Comparison of ENCODE assay signal across 9 cellular contexts in genomic region chr14:24094839-24095195, GRCh38. TPM values are rescaled to one million over a fixed set of nuclear protein-coding genes. Genes with fewer than 3 reads are reported as not detected.
DNase-seq lines count a peak whose midpoint lies in the region; ATAC-seq, FAIRE-seq and TF ChIP-seq lines count a peak whose summit lies in the region.
"Had no signal": no experiment of that assay in that cellular context is flagged by ENCODE, and none has a peak within 500 bp of the region (broad histone marks: within the 10 kb centered on the region; RNA-seq: fewer than 3 reads in every experiment).

No MANE protein-coding gene starts in this region.

- no peaks in the 10 kb centered on the region for H3K9me3 Mint-ChIP-seq in CD8-positive, alpha-beta memory T cell

- peaks cover 28 to 34% (median 33%) of the 10 kb centered on the region in 3 donors for H3K4me1 Mint-ChIP-seq in CD8-positive, alpha-beta memory T cell

- H3K36me3 ChIP-seq in CD8-positive, alpha-beta memory T cell (ENCODE audit: insufficient read depth, low read length): no peaks in the 10 kb centered on the region
- H3K36me3 ChIP-seq in KOPT-K1 (ENCODE audit: insufficient read depth, low read length) (no peaks in the 10 kb centered on the region; the same call in 1 of the 2 replicates), brain microvascular endothelial cell (replicated peaks) (no peaks in the 10 kb centered on the region), mesenchymal stem cell (ENCODE audit: control insufficient read depth in 1 of 2, insufficient read depth in 2 of 2, low read depth in 1 of 2, low read length in 2 of 2) (peaks cover 6 to 22% of the 10 kb centered on the region in 2 experiments)

- H2BK12ac ChIP-seq in mesenchymal stem cell (ENCODE audit: low read length in 2 of 2): peak overlapping the region; percentile 7 to 31

- no peak for TF ChIP-seq CTCF in brain microvascular endothelial cell (IDR thresholded peaks at IDR 0.05; ENCODE audit: low read depth, low read length, missing control alignments)

- H3K18ac ChIP-seq in mesenchymal stem cell (ENCODE audit: low read depth in 1 of 2, low read length in 2 of 2): peak overlapping the region; percentile 92 to 97

- H3K27me3 ChIP-seq in CD8-positive, alpha-beta memory T cell (ENCODE audit: insufficient read depth, low read length, poor library complexity, severe bottlenecking): no peaks in the 10 kb centered on the region
- no peaks in the 10 kb centered on the region for H3K27me3 ChIP-seq in brain microvascular endothelial cell (replicated peaks)
- no peaks in the 10 kb centered on the region for H3K27me3 ChIP-seq in mesenchymal stem cell (ENCODE audit: control insufficient read depth in 1 of 2, insufficient read depth in 1 of 2, low read length in 2 of 2)

- peaks cover 0 to 27% (median 4%) of the 10 kb centered on the region in 3 donors for H3K36me3 Mint-ChIP-seq in CD8-positive, alpha-beta memory T cell

- H3K4me1 ChIP-seq in CD8-positive, alpha-beta memory T cell (ENCODE audit: insufficient read depth, low read length): peaks cover 16% of the 10 kb centered on the region
- H3K4me1 ChIP-seq in mesenchymal stem cell (ENCODE audit: control insufficient read depth, insufficient read depth, low read depth, low read length): peaks cover 14% of the 10 kb centered on the region

- no peak overlapping the region for H2BK120ac ChIP-seq in mesenchymal stem cell (ENCODE audit: low read depth, low read length)

- H3K27ac Mint-ChIP-seq in CD8-positive, alpha-beta memory T cell: peak overlapping the region; percentile 65 to 98 (median 95)

- no peak for ATAC-seq in HG03378 (IDR thresholded peaks at IDR 0.05; ENCODE audit: unreplicated experiment)
- ATAC-seq in GM21576 (IDR thresholded peaks at IDR 0.05; ENCODE audit: unreplicated experiment): no peak

- 3% methylated on average over 13 of the region's 13 CpGs for WGBS in mesenchymal stem cell

- peak overlapping the region; percentile 65 for H4K8ac ChIP-seq in mesenchymal stem cell (ENCODE audit: low read length)

- H3K4me3 Mint-ChIP-seq in CD8-positive, alpha-beta memory T cell: peak overlapping the region; percentile 93 to 99 (median 97)

- POLR2A ChIA-PET in CD8-positive, alpha-beta memory T cell (lab: Charles Lee): interaction anchor here (1.4 to 4.9 kb wide), 3 partner anchors 15 to 118 kb away, joined by 5 to 29 read pairs (median 26); partner anchors contain the start of genes CHMP4A, DCAF11 and NRL

- no peak overlapping the region for H2BK15ac ChIP-seq in mesenchymal stem cell (ENCODE audit: low read depth, poor library complexity, severe bottlenecking)

- no peak overlapping the region for H2BK5ac ChIP-seq in mesenchymal stem cell (ENCODE audit: low read depth, low read length, poor library complexity, severe bottlenecking)

- in situ Hi-C loops in brain microvascular endothelial cell (cut with HindIII; ENCODE audit: low pct_ligation_motif_present, low sequenced_read_pairs): no loop called here

- CTCF ChIA-PET in CD8-positive, alpha-beta memory T cell (lab: Charles Lee): interaction anchor here (0.6 to 12.1 kb wide), 5 partner anchors 11 to 148 kb away, joined by 3 to 185 read pairs (median 4); partner anchors contain the start of gene TINF2

- H3K9me3 ChIP-seq in CD8-positive, alpha-beta memory T cell (ENCODE audit: low read length): no peaks in the 10 kb centered on the region
- H3K9me3 ChIP-seq in KOPT-K1 (ENCODE audit: insufficient read depth, low read length, poor library complexity, severe bottlenecking) (no peaks in the 10 kb centered on the region), mesenchymal stem cell (ENCODE audit: control insufficient read depth, low read length) (no peaks in the 10 kb centered on the region)

- H3K9ac ChIP-seq in mesenchymal stem cell (ENCODE audit: low read length): peak overlapping the region; percentile 88

- no peaks in the 10 kb centered on the region for H3K27me3 Mint-ChIP-seq in CD8-positive, alpha-beta memory T cell

- H3K4me2 ChIP-seq in mesenchymal stem cell (ENCODE audit: low read length, poor library complexity, severe bottlenecking): peak overlapping the region; percentile 94

- DNase-seq in CD8-positive, alpha-beta memory T cell: no peak
- DNase-seq in brain microvascular endothelial cell (no peak), mesenchymal stem cell (no peak), urothelium cell line (ENCODE audit: low spot score) (peak; percentile 25), NCI-H1417 (lab: John Stamatoyannopoulos, UW) (no peak)

- peak overlapping the region in 1 of 2 experiments; percentile 92 for H3K14ac ChIP-seq in mesenchymal stem cell (ENCODE audit: low read length in 2 of 2)

- H3K4me3 ChIP-seq in CD8-positive, alpha-beta memory T cell (ENCODE audit: low read length): peak overlapping the region; percentile 93
- H3K4me3 ChIP-seq in brain microvascular endothelial cell (ENCODE audit: low read depth, low read length) (peak overlapping the region; percentile 74), mesenchymal stem cell (ENCODE audit: insufficient read depth in 1 of 2, low read depth in 1 of 2, low read length in 2 of 2) (peak overlapping the region; percentile 81 to 90)

- no peak overlapping the region for H2AK5ac ChIP-seq in mesenchymal stem cell (ENCODE audit: low read length, severe bottlenecking)

- no peak overlapping the region for H3K23ac ChIP-seq in mesenchymal stem cell (ENCODE audit: low read length in 2 of 2)

- peak overlapping the region; percentile 53 for H4K91ac ChIP-seq in mesenchymal stem cell (ENCODE audit: low read length)

- no peak for FAIRE-seq in urothelium cell line (lab: Jason Lieb, UNC)

- peak overlapping the region; percentile 9 to 83 for H3K4ac ChIP-seq in mesenchymal stem cell (ENCODE audit: low read depth in 1 of 2, low read length in 2 of 2)

- H3K27ac ChIP-seq in CD8-positive, alpha-beta memory T cell (ENCODE audit: low read depth, low read length): peak overlapping the region; percentile 83
- H3K27ac ChIP-seq in KOPT-K1 (ENCODE audit: low read depth, low read length, poor library complexity, severe bottlenecking) (peak overlapping the region; percentile 79), brain microvascular endothelial cell (no peak overlapping the region), mesenchymal stem cell (ENCODE audit: low read length, poor library complexity, severe bottlenecking) (peak overlapping the region; percentile 48)

- H3K79me1 ChIP-seq in mesenchymal stem cell (replicated peaks; ENCODE audit: low read length, poor library complexity, severe bottlenecking): peaks cover 11% of the 10 kb centered on the region

- peak overlapping the region; percentile 95 for H2AFZ ChIP-seq in mesenchymal stem cell (ENCODE audit: low read depth, low read length)

RNA-seq across cellular contexts. Expression of gene PCK2, which starts 0.7 kb away (rescaled TPM):
- 10 to 100 TPM; 79.6 to 88.3 TPM for total RNA-seq in CD8-positive, alpha-beta memory T cell
- polyA plus RNA-seq in CD8-positive, alpha-beta memory T cell: 16.9 TPM
- polyA plus RNA-seq in mesenchymal stem cell (2013, experiment 1 of 2): 37.0 TPM
- 35.2 TPM for polyA plus RNA-seq in mesenchymal stem cell (2013, experiment 2 of 2)

RNA-seq across cellular contexts. Expression of gene DCAF11, which starts 19.8 kb away (rescaled TPM):
- total RNA-seq in CD8-positive, alpha-beta memory T cell: 10 to 100 TPM; 69.0 to 72.4 TPM
- polyA plus RNA-seq in CD8-positive, alpha-beta memory T cell: 83.9 TPM
- 18.1 TPM for polyA plus RNA-seq in mesenchymal stem cell (2013, experiment 1 of 2)
- 18.7 TPM for polyA plus RNA-seq in mesenchymal stem cell (2013, experiment 2 of 2)

RNA-seq across cellular contexts. Expression of gene NRL, which starts 19.9 kb away (rescaled TPM):
- total RNA-seq in CD8-positive, alpha-beta memory T cell: 1 to 10 TPM; 1.5 to 1.6 TPM
- 1.5 TPM for polyA plus RNA-seq in CD8-positive, alpha-beta memory T cell
- 0.76 TPM for polyA plus RNA-seq in mesenchymal stem cell (2013, experiment 1 of 2)
- polyA plus RNA-seq in mesenchymal stem cell (2013, experiment 2 of 2): 0.63 TPM

RNA-seq across cellular contexts. Expression of gene CPNE6, which starts 23.5 kb away (rescaled TPM):
- total RNA-seq in CD8-positive, alpha-beta memory T cell: not detected
- not detected for polyA plus RNA-seq in CD8-positive, alpha-beta memory T cell
- polyA plus RNA-seq in mesenchymal stem cell (2013, experiment 1 of 2): not detected
- polyA plus RNA-seq in mesenchymal stem cell (2013, experiment 2 of 2): not detected
- total RNA-seq: LHCN-M2 had no signal

RNA-seq across cellular contexts. Expression of gene FITM1, which starts 35.6 kb away (rescaled TPM):
- 1 to 10 TPM in 1 of 2 experiments, under 1 TPM in 1; 0.58 to 1.1 TPM for total RNA-seq in CD8-positive, alpha-beta memory T cell
- not detected for polyA plus RNA-seq in CD8-positive, alpha-beta memory T cell
- polyA plus RNA-seq in mesenchymal stem cell (2013, experiment 1 of 2): 0.21 TPM
- 0.12 TPM for polyA plus RNA-seq in mesenchymal stem cell (2013, experiment 2 of 2)
